13 cellular contexts compared by ENCODE assay signal in genomic region chr18:77077836-77078456, GRCh38. TPM values are rescaled to one million over a fixed set of nuclear protein-coding genes. Genes with fewer than 3 reads are reported as not detected.
DNase-seq lines count a peak whose midpoint lies in the region; ATAC-seq and TF ChIP-seq lines count a peak whose summit lies in the region.
"Had no signal": no experiment of that assay in that cellular context is flagged by ENCODE, and none has a peak within 500 bp of the region (broad histone marks: within the 10 kb centered on the region; RNA-seq: fewer than 3 reads in every experiment).

No MANE protein-coding gene starts in this region.

- H3K27me3 Mint-ChIP-seq in CD4-positive, CD25-positive, alpha-beta regulatory T cell: no peaks in the 10 kb centered on the region
- H3K27me3 Mint-ChIP-seq in natural killer cell (ENCODE audit: low read depth in 2 of 2): no peaks in the 10 kb centered on the region

- no peaks in the 10 kb centered on the region for H3K9me3 ChIP-seq in CD4-positive, CD25-positive, alpha-beta regulatory T cell (ENCODE audit: control insufficient read depth in 2 of 2, low read length in 2 of 2)

- H3K36me3 ChIP-seq in CD4-positive, CD25-positive, alpha-beta regulatory T cell (ENCODE audit: control insufficient read depth, insufficient read depth, low read length): peaks cover 19% of the 10 kb centered on the region
- no peaks in the 10 kb centered on the region for H3K36me3 ChIP-seq in brain microvascular endothelial cell (replicated peaks)

- intact Hi-C loops in natural killer cell (cut with micrococcal nuclease): no loop called here

- H3K36me3 Mint-ChIP-seq in CD4-positive, CD25-positive, alpha-beta regulatory T cell: peaks cover 16% of the 10 kb centered on the region
- no peaks in the 10 kb centered on the region for H3K36me3 Mint-ChIP-seq in natural killer cell

- no peak for ATAC-seq in CD4-positive, CD25-positive, alpha-beta regulatory T cell (ENCODE audit: low read depth in 2 of 2)
- ATAC-seq in natural killer cell (no peak), HG02588 (IDR thresholded peaks at IDR 0.05; ENCODE audit: unreplicated experiment) (no peak)

- H3K27me3 ChIP-seq in CD4-positive, CD25-positive, alpha-beta regulatory T cell (ENCODE audit: control insufficient read depth, insufficient read depth, low read length): no peaks in the 10 kb centered on the region
- H3K27me3 ChIP-seq in brain microvascular endothelial cell (replicated peaks): no peaks in the 10 kb centered on the region

- peak overlapping the region in 2 of 4 donors; percentile 4 to 56 for H3K4me3 Mint-ChIP-seq in CD4-positive, CD25-positive, alpha-beta regulatory T cell
- H3K4me3 Mint-ChIP-seq in natural killer cell: no peak overlapping the region

- DNase-seq in CD4-positive, CD25-positive, alpha-beta regulatory T cell: no peak
- DNase-seq in HUDEP-2 (lab: John Stamatoyannopoulos, UW; ENCODE audit: unreplicated experiment in 76 of 76) (peak in 40 of 76 experiments; percentile 1 to 82 (median 36)), brain microvascular endothelial cell (peak; percentile 78), natural killer cell (peak; percentile 6), germinal center (ENCODE audit: low spot score) (no peak), COR-L47 (lab: John Stamatoyannopoulos, UW) (no peak), UCSD-AML1 (lab: John Stamatoyannopoulos, UW; ENCODE audit: unreplicated experiment) (no peak)
- DNase-seq: anterior cingulate cortex, Calu3, Kasumi-1, NCI-H345, small intestine had no signal

- H3K27ac ChIP-seq in CD4-positive, CD25-positive, alpha-beta regulatory T cell (ENCODE audit: insufficient read depth, low read length, poor library complexity, severe bottlenecking): no peak overlapping the region
- peak overlapping the region; percentile 65 for H3K27ac ChIP-seq in brain microvascular endothelial cell

- H3K4me1 ChIP-seq in CD4-positive, CD25-positive, alpha-beta regulatory T cell (ENCODE audit: control insufficient read depth, insufficient read depth, low read length, poor library complexity, severe bottlenecking): peaks cover 52% of the 10 kb centered on the region

- no peak overlapping the region for H3K4me3 ChIP-seq in CD4-positive, CD25-positive, alpha-beta regulatory T cell (ENCODE audit: low read depth, low read length)
- no peak overlapping the region for H3K4me3 ChIP-seq in brain microvascular endothelial cell (ENCODE audit: low read depth, low read length)

- H3K27ac Mint-ChIP-seq in CD4-positive, CD25-positive, alpha-beta regulatory T cell: peak overlapping the region; percentile 75 to 94 (median 89)
- peak overlapping the region; percentile 94 to 98 for H3K27ac Mint-ChIP-seq in natural killer cell

- in situ Hi-C loops in brain microvascular endothelial cell (cut with HindIII; ENCODE audit: low pct_ligation_motif_present, low sequenced_read_pairs): no loop called here

- H3K4me1 Mint-ChIP-seq in CD4-positive, CD25-positive, alpha-beta regulatory T cell: peaks cover 43 to 89% (median 63%) of the 10 kb centered on the region in 4 donors
- peaks cover 85 to 92% of the 10 kb centered on the region in 2 donors for H3K4me1 Mint-ChIP-seq in natural killer cell

- TF ChIP-seq CTCF in brain microvascular endothelial cell (IDR thresholded peaks at IDR 0.05; ENCODE audit: low read depth, low read length, missing control alignments) (no peak), natural killer cell (IDR thresholded peaks at IDR 0.05) (no peak)

- H3K9me3 Mint-ChIP-seq in CD4-positive, CD25-positive, alpha-beta regulatory T cell: peaks cover 0 to 1% (median 0%) of the 10 kb centered on the region in 7 donors
- no peaks in the 10 kb centered on the region for H3K9me3 Mint-ChIP-seq in natural killer cell

RNA-seq across cellular contexts. Expression of gene MBP, which starts 54.6 kb away (rescaled TPM):
- 172 TPM for total RNA-seq in CD4-positive, CD25-positive, alpha-beta regulatory T cell
- polyA plus RNA-seq in CD4-positive, CD25-positive, alpha-beta regulatory T cell: 100 to 1,000 TPM; 134 to 145 (median 141) TPM
- total RNA-seq in natural killer cell: 100 to 1,000 TPM; 183 to 344 (median 325) TPM

Comparison
In these comparisons a context has a peak if more than half of its experiments do, and no peak if none do; other contexts are left out.
1. DNase-seq: peak in HUDEP-2 (40 of 76), brain microvascular endothelial cell (single experiment) and natural killer cell (single experiment); none in CD4-positive, CD25-positive, alpha-beta regulatory T cell (0 of 3), germinal center (single experiment), COR-L47 (single experiment) and UCSD-AML1 (single experiment).